In genomic region chr12:54300732-54301427, GRCh38 we compare ENCODE assay signal across 1 cellular context.
TF ChIP-seq lines count a peak whose summit lies in the region.

TSS of gene NFE2 (minus strand) at chr12:54301015. CDS start at chr12:54295248, 5,767 bp downstream.

TF ChIP-seq in HepG2, 621 proteins besides CTCF, POLR2A, EP300 and RAD21 (continued from another document and continues in another):
- TF ChIP-seq TP53 (CRISPR knock-in tag; conservative IDR thresholded peaks at IDR 0.05) (no peak), TEAD3 (CRISPR knock-in tag; optimal IDR thresholded peaks at IDR 0.05; ENCODE audit: borderline replicate concordance) (no peak), HNRNPL (IDR thresholded peaks at IDR 0.05; ENCODE audit: low read depth, low read length) (peak; percentile 72; the same call in 1 of the 2 replicates), ZFP41 (CRISPR knock-in tag; IDR thresholded peaks at IDR 0.05; ENCODE audit: borderline replicate concordance) (no peak), FOXA1 (IDR thresholded peaks at IDR 0.05) (no peak), FOXA1 (CRISPR knock-in tag; IDR thresholded peaks at IDR 0.05) (no peak; the same call in 1 of the 2 replicates), ZFP1 (CRISPR knock-in tag; IDR thresholded peaks at IDR 0.05) (no peak), ZNF543 (CRISPR knock-in tag; IDR thresholded peaks at IDR 0.05) (no peak), ZNF362 (CRISPR knock-in tag; IDR thresholded peaks at IDR 0.05; ENCODE audit: borderline replicate concordance) (no peak), RORA (CRISPR knock-in tag; IDR thresholded peaks at IDR 0.05) (no peak), ZNF749 (CRISPR knock-in tag; IDR thresholded peaks at IDR 0.05; ENCODE audit: borderline replicate concordance) (no peak), ZNF713 (CRISPR knock-in tag; IDR thresholded peaks at IDR 0.05) (no peak), ZNF350 (CRISPR knock-in tag; IDR thresholded peaks at IDR 0.05; ENCODE audit: borderline replicate concordance, low read depth) (peak; percentile 72; the same call in 1 of the 2 replicates), SALL1 (CRISPR knock-in tag; IDR thresholded peaks at IDR 0.05) (peak; percentile 41; the same call in 1 of the 2 replicates), ZFP36L1 (CRISPR knock-in tag; IDR thresholded peaks at IDR 0.05) (no peak), SMARCE1 (IDR thresholded peaks at IDR 0.05; ENCODE audit: borderline replicate concordance) (no peak), ZNF275 (CRISPR knock-in tag; IDR thresholded peaks at IDR 0.05; ENCODE audit: borderline replicate concordance) (no peak), RBFOX2 (IDR thresholded peaks at IDR 0.05; ENCODE audit: low read depth, low read length) (peak; percentile 83), SP140L (CRISPR knock-in tag; IDR thresholded peaks at IDR 0.05; ENCODE audit: borderline replicate concordance) (no peak), RCOR2 (CRISPR knock-in tag; IDR thresholded peaks at IDR 0.05) (no peak), SIN3B (IDR thresholded peaks at IDR 0.05; ENCODE audit: low read length) (no peak), MTA1 (CRISPR knock-in tag; IDR thresholded peaks at IDR 0.05; ENCODE audit: borderline replicate concordance) (peak; percentile 54; the same call in 1 of the 2 replicates), ATM (IDR thresholded peaks at IDR 0.05; ENCODE audit: borderline replicate concordance) (no peak), ZNF768 (CRISPR knock-in tag; IDR thresholded peaks at IDR 0.05) (peak; percentile 69; the same call in 1 of the 2 replicates), PHF21A (CRISPR knock-in tag; IDR thresholded peaks at IDR 0.05) (no peak), KAT7 (CRISPR knock-in tag; IDR thresholded peaks at IDR 0.05; ENCODE audit: borderline replicate concordance) (no peak), HNRNPUL1 (IDR thresholded peaks at IDR 0.05; ENCODE audit: low read depth, low read length) (no peak), ZNF230 (CRISPR knock-in tag; IDR thresholded peaks at IDR 0.05) (no peak), BCL6 (CRISPR knock-in tag; IDR thresholded peaks at IDR 0.05) (no peak; the same call in 1 of the 2 replicates), GABPB1 (CRISPR knock-in tag; IDR thresholded peaks at IDR 0.05) (peak; percentile 20; the same call in 1 of the 2 replicates), EZH2 (conservative IDR thresholded peaks at IDR 0.05; ENCODE audit: low read depth, low read length) (no peak), POLR2AphosphoS2 (IDR thresholded peaks at IDR 0.05; ENCODE audit: low read depth, low read length) (no peak), MEF2D (CRISPR knock-in tag; IDR thresholded peaks at IDR 0.05) (no peak), U2AF2 (IDR thresholded peaks at IDR 0.05; ENCODE audit: low read depth, low read length) (peak; percentile 14; the same call in 1 of the 2 replicates), NFE2 (CRISPR knock-in tag; IDR thresholded peaks at IDR 0.05) (no peak), ZBTB10 (CRISPR knock-in tag; IDR thresholded peaks at IDR 0.05; ENCODE audit: borderline replicate concordance) (no peak), ZXDC (CRISPR knock-in tag; IDR thresholded peaks at IDR 0.05) (no peak), MLX (CRISPR knock-in tag; IDR thresholded peaks at IDR 0.05) (no peak), ATF1 (CRISPR knock-in tag; IDR thresholded peaks at IDR 0.05) (no peak), ZNF850 (CRISPR knock-in tag; conservative IDR thresholded peaks at IDR 0.05) (0 out of 2 replicates have a peak, but pooled peaks have one; percentile 53), TOE1 (CRISPR knock-in tag; IDR thresholded peaks at IDR 0.05) (no peak), ZNF281 (CRISPR knock-in tag; IDR thresholded peaks at IDR 0.05; ENCODE audit: borderline replicate concordance) (0 out of 2 replicates have a peak, but pooled peaks have one; percentile 51), ZNF724P (CRISPR knock-in tag; IDR thresholded peaks at IDR 0.05; ENCODE audit: borderline replicate concordance) (no peak), RXRA (CRISPR knock-in tag; IDR thresholded peaks at IDR 0.05) (no peak), SALL2 (CRISPR knock-in tag; IDR thresholded peaks at IDR 0.05) (no peak), ZNF10 (CRISPR knock-in tag; IDR thresholded peaks at IDR 0.05; ENCODE audit: borderline replicate concordance, low read depth) (no peak), HMGXB4 (CRISPR knock-in tag; IDR thresholded peaks at IDR 0.05; ENCODE audit: borderline replicate concordance in 1 of 2, low read depth in 1 of 2) (peak; percentile 38 to 45; a peak in 1 of 4 replicates), SIX4 (CRISPR knock-in tag; IDR thresholded peaks at IDR 0.05) (no peak; the same call in 1 of the 2 replicates), FOXP1 (IDR thresholded peaks at IDR 0.05) (no peak), FOXP1 (CRISPR knock-in tag; IDR thresholded peaks at IDR 0.05) (no peak; the same call in 1 of the 2 replicates), ASH2L (IDR thresholded peaks at IDR 0.05; ENCODE audit: insufficient read length, low read depth, low read length) (peak; percentile 59), NFKB2 (CRISPR knock-in tag; IDR thresholded peaks at IDR 0.05; ENCODE audit: borderline replicate concordance) (no peak), GTF3A (CRISPR knock-in tag; conservative IDR thresholded peaks at IDR 0.05) (peak; percentile 86; the same call in 1 of the 2 replicates), NPAS2 (CRISPR knock-in tag; IDR thresholded peaks at IDR 0.05; ENCODE audit: borderline replicate concordance) (no peak), RFXANK (CRISPR knock-in tag; IDR thresholded peaks at IDR 0.05) (no peak), PRDM15 (CRISPR knock-in tag; IDR thresholded peaks at IDR 0.05) (no peak)
